1 cellular context compared by ENCODE assay signal in the genomic region with DNA sequence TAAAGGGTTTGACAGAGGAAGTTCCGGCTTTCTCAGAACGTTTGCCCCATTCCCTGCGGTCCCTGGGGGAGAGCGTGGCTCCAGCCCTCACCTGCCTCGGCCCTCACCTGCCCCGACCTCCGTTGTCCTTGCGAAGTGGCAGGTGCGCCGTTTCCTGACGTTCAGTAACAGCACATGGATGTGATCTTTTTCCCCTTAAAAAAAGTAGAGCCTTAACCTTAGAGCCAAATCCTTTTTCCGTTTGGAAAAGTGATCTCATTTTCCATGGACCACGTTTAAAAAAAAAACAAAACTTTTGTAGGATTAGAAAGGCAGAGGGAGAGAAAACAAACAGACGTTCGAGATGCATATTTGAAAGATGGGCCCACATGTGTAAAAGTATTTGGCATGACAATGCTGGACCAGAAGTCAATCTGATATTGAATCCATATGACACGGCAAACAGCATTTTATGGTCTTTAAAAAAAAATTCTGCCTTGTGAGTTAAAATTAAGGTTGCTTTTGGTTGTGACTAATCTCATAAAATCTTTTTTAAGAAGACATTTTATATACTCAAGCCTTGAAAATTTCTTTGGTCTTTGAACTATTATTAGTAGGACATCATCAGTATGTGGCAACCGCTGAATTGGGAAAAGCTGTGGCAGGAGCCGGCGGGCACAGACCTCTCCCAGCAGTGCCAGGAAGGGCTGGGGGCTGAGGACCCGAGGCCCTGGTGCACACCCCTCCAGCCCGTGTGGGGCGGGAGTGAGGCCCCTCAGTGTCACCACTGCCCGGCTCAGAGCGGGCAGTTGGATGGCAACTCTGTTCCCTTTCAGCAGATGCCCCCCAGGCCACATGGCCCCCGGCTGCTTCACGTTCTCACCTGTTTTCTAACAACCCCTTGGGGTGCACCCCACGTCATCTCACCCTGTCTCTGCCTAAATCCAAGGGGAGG.
TF ChIP-seq lines count a peak whose summit lies in the region.

No MANE protein-coding gene starts in this region.

TF ChIP-seq in H1, 55 proteins besides CTCF, POLR2A, EP300 and RAD21 (continued from another document):
- TF ChIP-seq, protein P1, sequence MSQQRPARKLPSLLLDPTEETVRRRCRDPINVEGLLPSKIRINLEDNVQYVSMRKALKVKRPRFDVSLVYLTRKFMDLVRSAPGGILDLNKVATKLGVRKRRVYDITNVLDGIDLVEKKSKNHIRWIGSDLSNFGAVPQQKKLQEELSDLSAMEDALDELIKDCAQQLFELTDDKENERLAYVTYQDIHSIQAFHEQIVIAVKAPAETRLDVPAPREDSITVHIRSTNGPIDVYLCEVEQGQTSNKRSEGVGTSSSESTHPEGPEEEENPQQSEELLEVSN (IDR thresholded peaks at IDR 0.05), result peak; percentile 53; the same call in 1 of the 2 replicates
- TF ChIP-seq KDM4A (IDR thresholded peaks at IDR 0.05; ENCODE audit: low read depth, low read length, severe bottlenecking) (no peak), RXRA (IDR thresholded peaks at IDR 0.05; ENCODE audit: insufficient read depth, low read depth, low read length) (no peak), TCF12 (IDR thresholded peaks at IDR 0.05; ENCODE audit: low read depth, low read length) (no peak), ASH2L (IDR thresholded peaks at IDR 0.05; ENCODE audit: low read length) (no peak), FOSL1 (IDR thresholded peaks at IDR 0.05; ENCODE audit: insufficient read depth, low read depth, low read length) (no peak), MAFK (IDR thresholded peaks at IDR 0.05; ENCODE audit: low read depth, low read length) (no peak), BRCA1 (IDR thresholded peaks at IDR 0.05; ENCODE audit: low read depth, low read length) (no peak), POLR2AphosphoS5 (IDR thresholded peaks at IDR 0.05; ENCODE audit: low read depth, low read length) (no peak), PHF8 (conservative IDR thresholded peaks at IDR 0.05; ENCODE audit: low read depth, low read length) (no peak)
- TF ChIP-seq, protein P2, sequence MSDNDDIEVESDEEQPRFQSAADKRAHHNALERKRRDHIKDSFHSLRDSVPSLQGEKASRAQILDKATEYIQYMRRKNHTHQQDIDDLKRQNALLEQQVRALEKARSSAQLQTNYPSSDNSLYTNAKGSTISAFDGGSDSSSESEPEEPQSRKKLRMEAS (IDR thresholded peaks at IDR 0.05), result peak; percentile 63
